Comparison of ENCODE assay signal across 1 cellular context in the genomic region with DNA sequence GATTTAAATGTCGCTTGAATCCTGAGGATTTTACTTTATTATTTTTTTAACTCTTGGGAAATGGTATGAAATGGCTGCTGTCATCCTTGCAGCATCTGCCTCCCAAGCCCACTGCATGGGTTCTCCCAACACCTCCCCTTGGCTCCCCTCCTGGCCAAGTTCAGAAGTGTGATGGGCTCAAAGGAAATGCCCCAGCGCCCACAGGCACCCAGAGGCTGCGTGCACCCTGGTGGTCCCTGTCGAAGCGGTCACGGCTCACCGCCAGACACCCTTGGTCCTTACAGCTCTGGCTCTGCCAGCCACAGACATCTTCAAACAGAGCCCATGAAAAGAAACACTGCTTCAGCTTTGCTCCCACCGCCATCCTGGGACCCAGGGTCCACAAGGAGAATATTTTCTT.
TF ChIP-seq lines count a peak whose summit lies in the region.

No MANE protein-coding gene starts in this region.

TF ChIP-seq in H1, 55 proteins besides CTCF, POLR2A, EP300 and RAD21:
- TF ChIP-seq ASH2L (IDR thresholded peaks at IDR 0.05; ENCODE audit: low read length) (no peak), SIN3A (conservative IDR thresholded peaks at IDR 0.05 in 1 of 2, IDR thresholded peaks at IDR 0.05 in 1 of 2; ENCODE audit: low read depth in 1 of 2, low read length in 2 of 2) (no peak), YY1 (IDR thresholded peaks at IDR 0.05; ENCODE audit: low read depth, low read length) (no peak), PHF8 (conservative IDR thresholded peaks at IDR 0.05; ENCODE audit: low read depth, low read length) (no peak), CREB1 (IDR thresholded peaks at IDR 0.05) (no peak), SIX5 (IDR thresholded peaks at IDR 0.05; ENCODE audit: low read depth, low read length) (no peak), FOSL1 (IDR thresholded peaks at IDR 0.05; ENCODE audit: insufficient read depth, low read depth, low read length) (no peak)
TF ChIP-seq in H1: peak in this region for 0.
